In the genomic region with DNA sequence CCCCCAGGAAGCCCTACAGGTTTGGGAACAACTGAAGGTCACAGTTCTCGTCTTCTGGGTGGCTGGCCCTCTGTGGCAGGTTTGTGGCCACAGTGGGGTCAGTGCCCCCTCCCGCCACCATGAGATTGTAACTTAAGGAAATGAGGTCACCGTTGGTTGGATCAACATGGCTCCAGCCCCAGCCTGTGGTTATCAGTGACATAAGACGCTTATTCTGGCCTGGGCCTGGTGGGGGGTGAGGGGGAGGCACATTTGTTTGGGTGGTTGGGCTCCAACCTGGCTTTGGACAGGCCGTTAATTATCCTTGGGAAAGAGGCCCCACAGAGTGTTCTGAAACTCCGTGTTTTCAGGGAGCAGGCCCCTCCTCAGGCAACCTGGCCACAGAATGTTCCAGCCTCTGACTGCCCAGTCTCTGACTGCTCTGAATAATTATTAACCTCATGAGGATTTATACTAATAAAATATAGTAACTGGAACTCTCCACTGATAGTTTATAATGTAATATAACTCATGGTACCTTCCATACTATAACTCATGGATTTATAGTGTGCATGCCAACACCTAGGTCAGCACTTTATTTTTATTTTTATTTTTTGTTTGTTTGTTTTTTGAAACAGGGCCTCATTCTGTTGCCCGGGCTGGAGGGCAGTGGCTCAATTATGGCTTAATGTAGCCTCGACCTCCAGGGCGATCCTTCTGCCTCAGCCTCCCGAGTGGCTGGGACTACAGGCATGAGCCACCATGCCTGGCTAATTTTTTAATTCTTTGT, we compare ENCODE assay signal across 11 cellular contexts. TPM values are rescaled to one million over a fixed set of nuclear protein-coding genes. Genes with fewer than 3 reads are reported as not detected.
DNase-seq lines count a peak whose midpoint lies in the region; ATAC-seq, FAIRE-seq and TF ChIP-seq lines count a peak whose summit lies in the region.
"Had no signal": no experiment of that assay in that cellular context is flagged by ENCODE, and none has a peak within 500 bp of the region (broad histone marks: within the 10 kb centered on the region; RNA-seq: fewer than 3 reads in every experiment).

No MANE protein-coding gene starts in this region.

- DNase-seq in HTR-8/SVneo (ENCODE audit: insufficient read length, low spot score) (peak; percentile 33), dermis blood vessel endothelial cell (peak; percentile 77), lower lobe of right lung (no peak), suprapubic skin (ENCODE audit: low spot score in 2 of 2) (no peak), T-helper 9 cell (no peak)
- DNase-seq: activated naive CD8-positive, alpha-beta T cell treated with anti-CD3 and anti-CD28 coated beads for 36 hours; naive B cell; SHP77 had no signal

- H3K36me3 ChIP-seq in lower lobe of right lung (peaks cover 40% of the 10 kb centered on the region), suprapubic skin (no peaks in the 10 kb centered on the region)

- no peaks in the 10 kb centered on the region for H3K27me3 ChIP-seq in lower lobe of right lung (ENCODE audit: low read depth)
- no peaks in the 10 kb centered on the region for H3K27me3 ChIP-seq in suprapubic skin

- intact Hi-C loops in lower lobe of right lung (cut with DNase I) = no loop called here

- H3K27ac ChIP-seq in lower lobe of right lung = peak overlapping the region; percentile 89
- peak overlapping the region; percentile 94 for H3K27ac ChIP-seq in suprapubic skin

- WGBS in suprapubic skin = 78% methylated on average over 10 of the region's 10 CpGs

- no peak overlapping the region for H3K4me3 ChIP-seq in lower lobe of right lung
- no peak overlapping the region for H3K4me3 ChIP-seq in suprapubic skin

- TF ChIP-seq POLR2A in suprapubic skin (IDR thresholded peaks at IDR 0.05) = no peak

- peak; percentile 44 for TF ChIP-seq EP300 in suprapubic skin (IDR thresholded peaks at IDR 0.05)

- no peak for ATAC-seq in lower lobe of right lung
- no peak for ATAC-seq in GM21786 (IDR thresholded peaks at IDR 0.05; ENCODE audit: unreplicated experiment)
- no peak for ATAC-seq in HG02642 (IDR thresholded peaks at IDR 0.05; ENCODE audit: poor library complexity, unreplicated experiment)
- ATAC-seq in HG03135 (IDR thresholded peaks at IDR 0.05; ENCODE audit: unreplicated experiment) = no peak

- no peak for FAIRE-seq in HTR-8/SVneo (lab: Jason Lieb, UNC)

- no peaks in the 10 kb centered on the region for H3K9me3 ChIP-seq in lower lobe of right lung
- no peaks in the 10 kb centered on the region for H3K9me3 ChIP-seq in suprapubic skin

- TF ChIP-seq CTCF in lower lobe of right lung (IDR thresholded peaks at IDR 0.05) (no peak), suprapubic skin (IDR thresholded peaks at IDR 0.05) (no peak)

- H3K4me1 ChIP-seq in lower lobe of right lung (peaks cover 80% of the 10 kb centered on the region), suprapubic skin (peaks cover 94% of the 10 kb centered on the region)

RNA-seq across cellular contexts. Expression of a gene that starts 58.0 kb away (rescaled TPM):
- total RNA-seq in dermis blood vessel endothelial cell = 28.4 and 31.4 TPM in 2 replicates
- total RNA-seq in lower lobe of right lung = 16.6 TPM
- total RNA-seq in suprapubic skin = 10 to 100 TPM; 14.2 to 30.7 (median 21.9) TPM

Comparison
In these comparisons a context has a peak if more than half of its experiments do, and no peak if none do; other contexts are left out.
1. DNase-seq: peak in HTR-8/SVneo (single experiment) and dermis blood vessel endothelial cell (single experiment); none in lower lobe of right lung (single experiment), suprapubic skin (0 of 2) and T-helper 9 cell (single experiment).